ENCODE assay signal across 31 cellular contexts in genomic region chr6:68653074-68653705, GRCh38. TPM values are rescaled to one million over a fixed set of nuclear protein-coding genes. Genes with fewer than 3 reads are reported as not detected.
"Had no signal": no experiment of that assay in that cellular context is flagged by ENCODE, and none has a peak within 500 bp of the region (broad histone marks: within the 10 kb centered on the region; RNA-seq: fewer than 3 reads in every experiment).

No MANE protein-coding gene starts in this region.

- DNase-seq: activated CD4-positive, alpha-beta T cell treated with anti-CD3 and anti-CD28 coated beads for 48 hours; activated CD4-positive, alpha-beta T cell treated with anti-CD3 and anti-CD28 coated beads, Interleukin-2, amount 50 U/mL, for 48 hours; activated CD8-positive, alpha-beta memory T cell treated with anti-CD3 and anti-CD28 coated beads for 24 hours; activated effector memory CD4-positive, alpha-beta T cell treated with Interleukin-2 at 50 U/mL for 16 hours; activated naive CD4-positive, alpha-beta T cell treated with Interleukin-2 at 50 U/mL for 16 hours; caudate nucleus; endodermal cell; foreskin keratinocyte; glutamatergic neuron; kidney; left colon; naive B cell; nephron progenitor cell; retina; stimulated activated CD4-positive, alpha-beta T cell treated with anti-CD3 and anti-CD28 coated beads, Interleukin-1b, Interleukin-23, amount 100 ng/mL, for 48 hours; stimulated activated CD4-positive, alpha-beta T cell treated with anti-CD3 and anti-CD28 coated beads, Interleukin-4, amount 100 ng/mL, for 4 hours; stimulated activated CD8-positive, alpha-beta memory T cell treated with anti-CD3 and anti-CD28 coated beads, Interleukin-4, amount 100 ng/mL, for 48 hours; stimulated activated naive CD8-positive, alpha-beta T cell treated with anti-CD3 and anti-CD28 coated beads, Interleukin-15, amount 100 ng/mL, for 72 hours; T-helper 2 cell; tibial artery had no signal

- H3K27ac ChIP-seq: esophagus muscularis mucosa, foreskin keratinocyte, hepatocyte, neutrophil, suprapubic skin, tibial artery, VCaP had no signal

- H3K9me3 Mint-ChIP-seq: endodermal cell; mesothelial cell of epicardium; naive B cell; nephron progenitor cell; stimulated activated memory B cell treated with anti-CD40 and anti-IgM and Interleukin-4, amounts not matched to agents 10 μg/mL and 1 μg/mL and 100 μg/mL, for 72 hours; stimulated activated naive CD8-positive, alpha-beta T cell treated with anti-CD3 and anti-CD28 coated beads, Interleukin-15, amount 100 ng/mL, for 72 hours had no signal

- H3K36me3 Mint-ChIP-seq: activated naive CD8-positive, alpha-beta T cell; mesothelial cell of epicardium; naive B cell; stimulated activated memory B cell treated with anti-CD40 and anti-IgM and Interleukin-4, amounts not matched to agents 10 μg/mL and 1 μg/mL and 100 μg/mL, for 72 hours had no signal

- H3K9me3 ChIP-seq: esophagus muscularis mucosa, neutrophil, suprapubic skin, tibial artery had no signal

- H3K4me3 ChIP-seq: esophagus muscularis mucosa, hepatocyte, smooth muscle cell, suprapubic skin, tibial artery had no signal

- H3K4me1 Mint-ChIP-seq: endodermal cell; naive B cell; stimulated activated memory B cell treated with anti-CD40 and anti-IgM and Interleukin-4, amounts not matched to agents 10 μg/mL and 1 μg/mL and 100 μg/mL, for 72 hours; stimulated activated naive CD8-positive, alpha-beta T cell treated with anti-CD3 and anti-CD28 coated beads, Interleukin-15, amount 100 ng/mL, for 72 hours had no signal

- H3K27ac Mint-ChIP-seq: activated naive CD8-positive, alpha-beta T cell; endodermal cell; mesothelial cell of epicardium; naive B cell; nephron progenitor cell; progenitor cell of endocrine pancreas; stimulated activated memory B cell treated with anti-CD40 and anti-IgM and Interleukin-4, amounts not matched to agents 10 μg/mL and 1 μg/mL and 100 μg/mL, for 72 hours; stimulated activated naive CD8-positive, alpha-beta T cell treated with anti-CD3 and anti-CD28 coated beads, Interleukin-15, amount 100 ng/mL, for 72 hours had no signal

- H3K27me3 Mint-ChIP-seq: activated naive CD8-positive, alpha-beta T cell; naive B cell; progenitor cell of endocrine pancreas; stimulated activated memory B cell treated with anti-CD40 and anti-IgM and Interleukin-4, amounts not matched to agents 10 μg/mL and 1 μg/mL and 100 μg/mL, for 72 hours; stimulated activated naive CD8-positive, alpha-beta T cell treated with anti-CD3 and anti-CD28 coated beads, Interleukin-15, amount 100 ng/mL, for 72 hours had no signal

- H3K36me3 ChIP-seq: esophagus muscularis mucosa, neutrophil, suprapubic skin, tibial artery had no signal

- H3K27me3 ChIP-seq: esophagus muscularis mucosa, foreskin keratinocyte, hepatocyte, neutrophil, suprapubic skin, tibial artery had no signal

- H3K4me1 ChIP-seq: esophagus muscularis mucosa, foreskin keratinocyte had no signal

- ATAC-seq: foreskin keratinocyte; left colon; stimulated activated memory B cell treated with anti-CD40 and anti-IgM and Interleukin-4, amounts not matched to agents 10 μg/mL and 1 μg/mL and 100 μg/mL, for 72 hours; stimulated activated naive CD8-positive, alpha-beta T cell treated with anti-CD3 and anti-CD28 coated beads, Interleukin-15, amount 100 ng/mL, for 72 hours had no signal

- H3K4me3 Mint-ChIP-seq: activated naive CD8-positive, alpha-beta T cell; endodermal cell; mesothelial cell of epicardium; naive B cell; nephron progenitor cell; stimulated activated memory B cell treated with anti-CD40 and anti-IgM and Interleukin-4, amounts not matched to agents 10 μg/mL and 1 μg/mL and 100 μg/mL, for 72 hours; stimulated activated naive CD8-positive, alpha-beta T cell treated with anti-CD3 and anti-CD28 coated beads, Interleukin-15, amount 100 ng/mL, for 72 hours had no signal

RNA-seq across cellular contexts. Expression of gene ADGRB3, which starts 18.1 kb away (rescaled TPM):
- total RNA-seq: chondrocyte, foreskin keratinocyte had no signal
- polyA plus RNA-seq: foreskin keratinocyte had no signal
